3 cellular contexts compared by ENCODE assay signal in genomic region chr17:76186774-76187173, GRCh38. TPM values are rescaled to one million over a fixed set of nuclear protein-coding genes. Genes with fewer than 3 reads are reported as not detected.
"Had no signal": no experiment of that assay in that cellular context is flagged by ENCODE, and none has a peak within 500 bp of the region (broad histone marks: within the 10 kb centered on the region; RNA-seq: fewer than 3 reads in every experiment).

No MANE protein-coding gene starts in this region.

RNA-seq across cellular contexts. Expression of gene FOXJ1, which starts 45.7 kb away (rescaled TPM):
- total RNA-seq: LHCN-M2, M059J, SJSA1 had no signal
